In the genomic region with DNA sequence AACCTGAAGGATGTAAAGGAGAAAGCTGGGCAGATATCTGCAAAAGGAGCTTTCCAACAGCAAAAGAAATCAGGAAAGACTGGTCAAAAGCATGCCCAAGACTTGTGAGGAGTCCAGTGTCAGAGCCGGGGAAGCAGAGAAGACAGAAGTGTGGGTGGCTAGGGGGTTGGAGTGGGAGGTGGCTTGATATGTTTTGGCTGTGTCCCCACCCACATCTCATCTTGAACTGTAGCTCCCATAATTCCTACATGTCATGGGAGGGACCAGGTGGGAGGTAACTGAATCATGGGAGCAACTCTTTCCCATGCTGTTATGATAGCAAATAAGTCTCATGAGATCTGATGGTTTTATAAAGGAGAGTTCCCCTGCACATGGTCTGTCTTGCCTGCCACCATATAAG, we compare ENCODE assay signal across 29 cellular contexts.
"Had no signal": no experiment of that assay in that cellular context is flagged by ENCODE, and none has a peak within 500 bp of the region (broad histone marks: within the 10 kb centered on the region; RNA-seq: fewer than 3 reads in every experiment).

No MANE protein-coding gene starts in this region.

- H3K4me3 ChIP-seq: stomach, suprapubic skin, testis, thoracic aorta, thyroid gland, tibial artery, tibial nerve, transverse colon, upper lobe of left lung, upper lobe of right lung, uterus, vagina had no signal

- H3K27ac Mint-ChIP-seq: stimulated activated effector memory CD8-positive, alpha-beta T cell treated with anti-CD3 and anti-CD28 coated beads, Interleukin-12 subunit alpha, Interleukin-12 subunit beta, amount 100 ng/mL, for 72 hours; stimulated activated memory B cell treated with anti-CD40 and anti-IgM and Interleukin-4, amounts not matched to agents 10 μg/mL and 1 μg/mL and 100 μg/mL, for 72 hours; stimulated activated naive B cell treated with anti-CD40 and anti-IgM and Interleukin-4, amounts not matched to agents 10 μg/mL and 1 μg/mL and 100 μg/mL, for 72 hours; stimulated activated naive CD8-positive, alpha-beta T cell treated with anti-CD3 and anti-CD28 coated beads, Interleukin-15, amount 100 ng/mL, for 72 hours; stimulated activated naive CD8-positive, alpha-beta T cell treated with anti-CD3 and anti-CD28 coated beads, Interleukin-15, Interleukin-2, amounts not matched to agents 100 ng/mL and 50 ng/mL, for 24 hours; type B pancreatic cell had no signal

- H3K9me3 ChIP-seq: stomach, suprapubic skin, testis, thoracic aorta, thyroid gland, tibial artery, tibial nerve, transverse colon, upper lobe of left lung, upper lobe of right lung, uterus, vagina had no signal

- H3K36me3 ChIP-seq: stomach, suprapubic skin, thoracic aorta, thyroid gland, tibial artery, tibial nerve, transverse colon, upper lobe of left lung, upper lobe of right lung, uterus, vagina had no signal

- H3K27ac ChIP-seq: stomach, suprapubic skin, testis, thoracic aorta, thyroid gland, tibial artery, tibial nerve, transverse colon, upper lobe of left lung, upper lobe of right lung, uterus, vagina had no signal

- H3K9me3 Mint-ChIP-seq: type B pancreatic cell had no signal

- H3K27me3 ChIP-seq: stomach, suprapubic skin, testis, thyroid gland, tibial artery, tibial nerve, transverse colon, upper lobe of left lung, upper lobe of right lung, uterus, vagina had no signal

- H3K4me1 Mint-ChIP-seq: stimulated activated effector memory CD8-positive, alpha-beta T cell treated with anti-CD3 and anti-CD28 coated beads, Interleukin-12 subunit alpha, Interleukin-12 subunit beta, amount 100 ng/mL, for 72 hours; stimulated activated memory B cell treated with anti-CD40 and anti-IgM and Interleukin-4, amounts not matched to agents 10 μg/mL and 1 μg/mL and 100 μg/mL, for 72 hours; stimulated activated naive B cell treated with anti-CD40 and anti-IgM and Interleukin-4, amounts not matched to agents 10 μg/mL and 1 μg/mL and 100 μg/mL, for 72 hours; stimulated activated naive CD8-positive, alpha-beta T cell treated with anti-CD3 and anti-CD28 coated beads, Interleukin-15, amount 100 ng/mL, for 72 hours had no signal

- DNase-seq: stimulated activated CD4-positive, alpha-beta T cell treated with anti-CD3 and anti-CD28 coated beads, Interleukin-2, amount 100 ng/mL, for 48 hours; stimulated activated CD4-positive, alpha-beta T cell treated with anti-CD3 and anti-CD28 coated beads, Interleukin-4, amount 100 ng/mL, for 1 hour; stimulated activated CD4-positive, alpha-beta T cell treated with anti-CD3 and anti-CD28 coated beads, Interleukin-4, amount 100 ng/mL, for 24 hours; stimulated activated CD4-positive, alpha-beta T cell treated with anti-CD3 and anti-CD28 coated beads, Interleukin-4, amount 100 ng/mL, for 4 hours; stimulated activated CD8-positive, alpha-beta memory T cell treated with anti-CD3 and anti-CD28 coated beads, Interleukin-4, amount 100 ng/mL, for 48 hours; stimulated activated naive B cell treated with anti-CD40 and anti-IgM and Interleukin-4, amounts not matched to agents 10 μg/mL and 1 μg/mL and 100 μg/mL, for 72 hours; stimulated activated naive CD4-positive, alpha-beta T cell; stimulated activated naive CD4-positive, alpha-beta T cell treated with Interleukin-2 at 50 U/mL for 16 hours; stimulated activated naive CD8-positive, alpha-beta T cell treated with anti-CD3 and anti-CD28 coated beads, Interleukin-15, amount 100 ng/mL, for 72 hours; stimulated activated naive CD8-positive, alpha-beta T cell treated with anti-CD3 and anti-CD28 coated beads, Interleukin-15, Interleukin-2, amounts not matched to agents 100 U/mL and 50 U/mL, for 24 hours; stomach; substantia nigra; testis; thyroid gland; tibial artery; transverse colon; trophoblast cell; upper lobe of left lung; upper lobe of right lung; uterus had no signal

- H3K4me3 Mint-ChIP-seq: stimulated activated effector memory CD8-positive, alpha-beta T cell treated with anti-CD3 and anti-CD28 coated beads, Interleukin-12 subunit alpha, Interleukin-12 subunit beta, amount 100 ng/mL, for 72 hours; stimulated activated memory B cell treated with anti-CD40 and anti-IgM and Interleukin-4, amounts not matched to agents 10 μg/mL and 1 μg/mL and 100 μg/mL, for 72 hours; stimulated activated naive B cell treated with anti-CD40 and anti-IgM and Interleukin-4, amounts not matched to agents 10 μg/mL and 1 μg/mL and 100 μg/mL, for 72 hours; stimulated activated naive CD8-positive, alpha-beta T cell treated with anti-CD3 and anti-CD28 coated beads, Interleukin-15, amount 100 ng/mL, for 72 hours; stimulated activated naive CD8-positive, alpha-beta T cell treated with anti-CD3 and anti-CD28 coated beads, Interleukin-15, Interleukin-2, amounts not matched to agents 100 ng/mL and 50 ng/mL, for 24 hours; type B pancreatic cell had no signal

- H3K4me1 ChIP-seq: stomach, suprapubic skin, testis, thyroid gland, tibial nerve, transverse colon, upper lobe of left lung, upper lobe of right lung, uterus, vagina had no signal

- H3K36me3 Mint-ChIP-seq: stimulated activated effector memory CD8-positive, alpha-beta T cell treated with anti-CD3 and anti-CD28 coated beads, Interleukin-12 subunit alpha, Interleukin-12 subunit beta, amount 100 ng/mL, for 72 hours; stimulated activated memory B cell treated with anti-CD40 and anti-IgM and Interleukin-4, amounts not matched to agents 10 μg/mL and 1 μg/mL and 100 μg/mL, for 72 hours; stimulated activated naive B cell treated with anti-CD40 and anti-IgM and Interleukin-4, amounts not matched to agents 10 μg/mL and 1 μg/mL and 100 μg/mL, for 72 hours; type B pancreatic cell had no signal

- FAIRE-seq: urothelium cell line had no signal

- H3K27me3 Mint-ChIP-seq: stimulated activated naive CD8-positive, alpha-beta T cell treated with anti-CD3 and anti-CD28 coated beads, Interleukin-15, Interleukin-2, amounts not matched to agents 100 ng/mL and 50 ng/mL, for 24 hours; type B pancreatic cell had no signal
